ENCODE assay signal across 16 cellular contexts in genomic region chr19:52621376-52621775, GRCh38.
"Had no signal": no experiment of that assay in that cellular context is flagged by ENCODE, and none has a peak within 500 bp of the region (broad histone marks: within the 10 kb centered on the region; RNA-seq: fewer than 3 reads in every experiment).

No MANE protein-coding gene starts in this region.

- H3K9me3 ChIP-seq: pancreas had no signal

- H3K27me3 ChIP-seq: cardiac muscle cell, esophagus squamous epithelium, neural progenitor cell, pancreas, tibial nerve had no signal

- H3K4me1 ChIP-seq: esophagus squamous epithelium, neural progenitor cell, pancreas, tibial nerve had no signal

- H2AFZ ChIP-seq: neural progenitor cell had no signal

- H3K9ac ChIP-seq: neural progenitor cell had no signal

- FAIRE-seq: colon, islet of Langerhans, pancreas had no signal

- H3K4me1 Mint-ChIP-seq: neural progenitor cell had no signal

- H3K27ac ChIP-seq: cardiac muscle cell, esophagus squamous epithelium, neural progenitor cell, pancreas, tibial nerve had no signal

- H3K4me2 ChIP-seq: neural progenitor cell had no signal

- H3K4me3 ChIP-seq: cardiac muscle cell, esophagus squamous epithelium, neural progenitor cell, pancreas, tibial nerve had no signal

- ATAC-seq: left lobe of liver, pancreas had no signal

- DNase-seq: activated gamma-delta T cell; esophagus squamous epithelium; foreskin fibroblast; head of caudate nucleus; mammary epithelial cell; pancreas; retina; stimulated activated CD4-positive, alpha-beta T cell treated with anti-CD3 and anti-CD28 coated beads, Interleukin-15, amount 100 ng/mL, for 24 hours; stimulated activated CD4-positive, alpha-beta T cell treated with anti-CD3 and anti-CD28 coated beads, Interleukin-4, amount 100 ng/mL, for 24 hours; SW 1271 had no signal

- H3K27ac Mint-ChIP-seq: neural progenitor cell had no signal

- H3K4me3 Mint-ChIP-seq: neural progenitor cell had no signal
